In genomic region chr5:14415516-14416074, GRCh38 we compare ENCODE assay signal across 9 cellular contexts.
DNase-seq lines count a peak whose midpoint lies in the region; ATAC-seq, FAIRE-seq and TF ChIP-seq lines count a peak whose summit lies in the region.
"Had no signal": no experiment of that assay in that cellular context is flagged by ENCODE, and none has a peak within 500 bp of the region (broad histone marks: within the 10 kb centered on the region; RNA-seq: fewer than 3 reads in every experiment).

No MANE protein-coding gene starts in this region.

- H2BK12ac ChIP-seq in mesenchymal stem cell (ENCODE audit: low read length in 2 of 2): no peak overlapping the region

- H3K36me3 Mint-ChIP-seq in GM23338 (ENCODE audit: low read depth): peaks cover 58% of the 10 kb centered on the region
- peaks cover 25% of the 10 kb centered on the region for H3K36me3 Mint-ChIP-seq in activated T-helper 17 cell treated with anti-CD3 and anti-CD28 coated beads, Interleukin-2, amount 50 U/mL, for 72 hours (ENCODE audit: low read depth)

- H3K4me1 Mint-ChIP-seq in GM23338: peaks cover 50% of the 10 kb centered on the region
- peaks cover 39% of the 10 kb centered on the region for H3K4me1 Mint-ChIP-seq in activated T-helper 17 cell treated with anti-CD3 and anti-CD28 coated beads, Interleukin-2, amount 50 U/mL, for 72 hours

- H4K8ac ChIP-seq in mesenchymal stem cell (ENCODE audit: low read length): no peak overlapping the region

- H3K36me3 ChIP-seq in GM23338 (ENCODE audit: insufficient read depth) (peaks cover 5% of the 10 kb centered on the region), mesenchymal stem cell (ENCODE audit: control insufficient read depth in 1 of 2, insufficient read depth in 2 of 2, low read depth in 1 of 2, low read length in 2 of 2) (peaks cover 62 to 70% of the 10 kb centered on the region in 2 experiments), pancreas (peaks cover 0 to 10% (median 0%) of the 10 kb centered on the region in 3 donors), heart right ventricle (peaks cover 0 to 98% (median 29%) of the 10 kb centered on the region in 9 donors)

- H3K27me3 ChIP-seq in GM23338 (ENCODE audit: insufficient read depth) (no peaks in the 10 kb centered on the region), mesenchymal stem cell (ENCODE audit: control insufficient read depth in 1 of 2, insufficient read depth in 1 of 2, low read length in 2 of 2) (no peaks in the 10 kb centered on the region), pancreas (no peaks in the 10 kb centered on the region), heart right ventricle (no peaks in the 10 kb centered on the region)

- no peaks in the 10 kb centered on the region for H3K9me3 ChIP-seq in mesenchymal stem cell (ENCODE audit: control insufficient read depth, low read length)
- no peaks in the 10 kb centered on the region for H3K9me3 ChIP-seq in pancreas
- H3K9me3 ChIP-seq in heart right ventricle: no peaks in the 10 kb centered on the region

- WGBS in mesenchymal stem cell: 86% methylated on average over 6 of the region's 6 CpGs
- WGBS in pancreas, 2 donors: 74 to 79% methylated on average over 6 of the region's 6 CpGs
- WGBS in heart right ventricle, 2 donors: 80 to 84% methylated on average over 6 of the region's 6 CpGs

- no peak overlapping the region for H2BK120ac ChIP-seq in mesenchymal stem cell (ENCODE audit: low read depth, low read length)

- ATAC-seq in GM23338 (no peak), pancreas (no peak), heart right ventricle (no peak)
- ATAC-seq in activated T-helper 17 cell treated with anti-CD3 and anti-CD28 coated beads, Interleukin-2, amount 50 U/mL, for 72 hours (replicated peaks): peak; percentile 52

- peak overlapping the region; percentile 81 for H3K9ac ChIP-seq in mesenchymal stem cell (ENCODE audit: low read length)

- DNase-seq in GM12865 (ENCODE audit: low read depth) (peak; percentile 62), GM23338 (ENCODE audit: low spot score) (no peak), mesenchymal stem cell (no peak), HCEC 1CT (no peak), NCI-H82 treated with DMSO at 0.1 percent for 48 hours (lab: John Stamatoyannopoulos, UW; ENCODE audit: unreplicated experiment) (no peak), pancreas (no peak), heart right ventricle (no peak)
- DNase-seq: NCI-H748 treated with DMSO at 0.1 percent for 48 hours had no signal

- H3K4me2 ChIP-seq in GM23338 (no peak overlapping the region), mesenchymal stem cell (ENCODE audit: low read length, poor library complexity, severe bottlenecking) (no peak overlapping the region)

- no peak overlapping the region for H3K4ac ChIP-seq in mesenchymal stem cell (ENCODE audit: low read depth in 1 of 2, low read length in 2 of 2)

- no peak for TF ChIP-seq CTCF in GM12865 (IDR thresholded peaks at IDR 0.05; ENCODE audit: insufficient read depth, low read depth, low read length, missing control alignments)
- no peak for TF ChIP-seq CTCF in GM23338 (conservative IDR thresholded peaks at IDR 0.05; ENCODE audit: low read depth in 2 of 2)
- no peak for TF ChIP-seq CTCF in pancreas (IDR thresholded peaks at IDR 0.05)
- TF ChIP-seq CTCF in heart right ventricle (IDR thresholded peaks at IDR 0.05): no peak

- H3K4me1 ChIP-seq in GM23338 (ENCODE audit: insufficient read depth): peaks cover 29% of the 10 kb centered on the region
- H3K4me1 ChIP-seq in mesenchymal stem cell (ENCODE audit: control insufficient read depth, insufficient read depth, low read depth, low read length): peaks cover 45% of the 10 kb centered on the region
- H3K4me1 ChIP-seq in pancreas: no peaks in the 10 kb centered on the region
- H3K4me1 ChIP-seq in heart right ventricle: peaks cover 0 to 40% (median 13%) of the 10 kb centered on the region in 9 donors

- no peak overlapping the region for H3K4me3 Mint-ChIP-seq in GM23338
- peak overlapping the region; percentile 85 for H3K4me3 Mint-ChIP-seq in activated T-helper 17 cell treated with anti-CD3 and anti-CD28 coated beads, Interleukin-2, amount 50 U/mL, for 72 hours

- H2BK5ac ChIP-seq in mesenchymal stem cell (ENCODE audit: low read depth, low read length, poor library complexity, severe bottlenecking): no peak overlapping the region

- intact Hi-C loops in pancreas (cut with DNase I): no loop called here
- intact Hi-C loops in heart right ventricle (cut with DNase I): no loop called here

- no peak overlapping the region for H4K91ac ChIP-seq in mesenchymal stem cell (ENCODE audit: low read length)

- peaks cover 10% of the 10 kb centered on the region for H3K27me3 Mint-ChIP-seq in GM23338 (ENCODE audit: insufficient read depth, low read depth, poor library complexity)
- peaks cover 6% of the 10 kb centered on the region for H3K27me3 Mint-ChIP-seq in activated T-helper 17 cell treated with anti-CD3 and anti-CD28 coated beads, Interleukin-2, amount 50 U/mL, for 72 hours

- H3K4me3 ChIP-seq in GM12865 (ENCODE audit: low read depth, low read length) (peak overlapping the region; percentile 10; the same call in 1 of the 2 replicates), GM23338 (no peak overlapping the region), mesenchymal stem cell (ENCODE audit: insufficient read depth in 1 of 2, low read depth in 1 of 2, low read length in 2 of 2) (no peak overlapping the region), pancreas (no peak overlapping the region), heart right ventricle (no peak overlapping the region)

- no peak overlapping the region for H3K27ac ChIP-seq in GM23338 (ENCODE audit: low read depth)
- H3K27ac ChIP-seq in mesenchymal stem cell (ENCODE audit: low read length, poor library complexity, severe bottlenecking): peak overlapping the region; percentile 1
- no peak overlapping the region for H3K27ac ChIP-seq in pancreas
- no peak overlapping the region for H3K27ac ChIP-seq in heart right ventricle

- H2AFZ ChIP-seq in GM23338: no peak overlapping the region
- H2AFZ ChIP-seq in mesenchymal stem cell (ENCODE audit: low read depth, low read length): no peak overlapping the region

- H3K14ac ChIP-seq in mesenchymal stem cell (ENCODE audit: low read length in 2 of 2): no peak overlapping the region

- no peaks in the 10 kb centered on the region for H3F3A ChIP-seq in GM23338 (replicated peaks; ENCODE audit: low read depth)

- H3K27ac Mint-ChIP-seq in GM23338: peak overlapping the region; percentile 31; the same call in 1 of the 2 replicates
- peak overlapping the region; percentile 100 for H3K27ac Mint-ChIP-seq in activated T-helper 17 cell treated with anti-CD3 and anti-CD28 coated beads, Interleukin-2, amount 50 U/mL, for 72 hours

- H3K79me2 ChIP-seq in GM23338 (replicated peaks; ENCODE audit: insufficient read depth): no peaks in the 10 kb centered on the region

- H3K18ac ChIP-seq in mesenchymal stem cell (ENCODE audit: low read depth in 1 of 2, low read length in 2 of 2): peak overlapping the region in 1 of 2 experiments; percentile 46

- H3K9me3 Mint-ChIP-seq in GM23338: no peaks in the 10 kb centered on the region
- H3K9me3 Mint-ChIP-seq in activated T-helper 17 cell treated with anti-CD3 and anti-CD28 coated beads, Interleukin-2, amount 50 U/mL, for 72 hours: no peaks in the 10 kb centered on the region

- H3K9me2 ChIP-seq in GM23338 (ENCODE audit: insufficient read depth): no peaks in the 10 kb centered on the region

- FAIRE-seq in pancreas (lab: Jason Lieb, UNC): no peak

- no peak overlapping the region for H3K23ac ChIP-seq in mesenchymal stem cell (ENCODE audit: low read length in 2 of 2)

- no peaks in the 10 kb centered on the region for H4K20me1 ChIP-seq in GM23338 (replicated peaks; ENCODE audit: insufficient read depth)

- peaks cover 11% of the 10 kb centered on the region for H3K79me1 ChIP-seq in mesenchymal stem cell (replicated peaks; ENCODE audit: low read length, poor library complexity, severe bottlenecking)

- no peak overlapping the region for H2AK5ac ChIP-seq in mesenchymal stem cell (ENCODE audit: low read length, severe bottlenecking)

- no peak overlapping the region for H2BK15ac ChIP-seq in mesenchymal stem cell (ENCODE audit: low read depth, poor library complexity, severe bottlenecking)

TF ChIP-seq in GM23338, 12 proteins besides CTCF, POLR2A, EP300 and RAD21 (continues in another document):
- no peak for TF ChIP-seq JUNB (IDR thresholded peaks at IDR 0.05; ENCODE audit: unreplicated experiment)
